Comparison of ENCODE assay signal across 9 cellular contexts in genomic region chr11:74950374-74950969, GRCh38. TPM values are rescaled to one million over a fixed set of nuclear protein-coding genes. Genes with fewer than 3 reads are reported as not detected.
DNase-seq lines count a peak whose midpoint lies in the region; ATAC-seq and TF ChIP-seq lines count a peak whose summit lies in the region.
"Had no signal": no experiment of that assay in that cellular context is flagged by ENCODE, and none has a peak within 500 bp of the region (broad histone marks: within the 10 kb centered on the region; RNA-seq: fewer than 3 reads in every experiment).

No MANE protein-coding gene starts in this region.

- peaks cover 26% of the 10 kb centered on the region for H3K4me1 ChIP-seq in testis

- CTCF ChIA-PET in BJ (lab: Yijun Ruan, JAX) = interaction anchor here (1.9 kb wide), 1 partner anchor 81 kb away, joined by 5 read pairs; no protein-coding TSS in a partner anchor

- ATAC-seq in natural killer cell (no peak), GM18511 (IDR thresholded peaks at IDR 0.05; ENCODE audit: unreplicated experiment) (no peak)

- H3K36me3 Mint-ChIP-seq in IgD-negative memory B cell = peaks cover 9% of the 10 kb centered on the region
- no peaks in the 10 kb centered on the region for H3K36me3 Mint-ChIP-seq in natural killer cell

- H3K4me3 ChIP-seq in BJ (ENCODE audit: low read depth, low read length) = peak overlapping the region; percentile 60
- H3K4me3 ChIP-seq in choroid plexus epithelial cell (ENCODE audit: low read depth, low read length) = peak overlapping the region; percentile 96
- H3K4me3 ChIP-seq in testis = no peak overlapping the region

- intact Hi-C loops in natural killer cell (cut with micrococcal nuclease) (no loop called here), testis (cut with DNase I; ENCODE audit: low total_unique reads) (no loop called here)

- H3K4me1 Mint-ChIP-seq in IgD-negative memory B cell = peaks cover 49 to 59% (median 55%) of the 10 kb centered on the region in 3 donors
- H3K4me1 Mint-ChIP-seq in natural killer cell = peaks cover 65 to 69% of the 10 kb centered on the region in 2 donors

- DNase-seq in BJ (ENCODE audit: low read depth) (no peak), choroid plexus epithelial cell (ENCODE audit: low read depth) (no peak), natural killer cell (no peak), testis (no peak), C1 segment of cervical spinal cord (lab: John Stamatoyannopoulos, UW) (no peak)
- no peak for DNase-seq in stimulated activated CD4-positive, alpha-beta T cell treated with anti-CD3 and anti-CD28 coated beads, Interleukin-15, amount 100 ng/mL, for 24 hours
- DNase-seq: SHP77 treated with DMSO at 0.1 percent for 48 hours had no signal

- 55 to 59% methylated on average over 2 of the region's 2 CpGs for WGBS in testis, 2 donors

- POLR2A ChIA-PET in BJ (lab: Charles Lee) = no interaction called here

- no peaks in the 10 kb centered on the region for H3K27me3 Mint-ChIP-seq in IgD-negative memory B cell
- H3K27me3 Mint-ChIP-seq in natural killer cell (ENCODE audit: low read depth in 2 of 2) = no peaks in the 10 kb centered on the region

- no peaks in the 10 kb centered on the region for H3K9me3 ChIP-seq in testis

- H3K4me3 Mint-ChIP-seq in IgD-negative memory B cell = peak overlapping the region; percentile 95 to 98 (median 97)
- H3K4me3 Mint-ChIP-seq in natural killer cell = peak overlapping the region; percentile 99

- H3K36me3 ChIP-seq in BJ (ENCODE audit: control insufficient read depth, insufficient read depth, low read length) = 0 out of 2 replicates have a peak, but pooled peaks cover 1% of the 10 kb centered on the region
- no peaks in the 10 kb centered on the region for H3K36me3 ChIP-seq in testis (ENCODE audit: low read depth, missing control alignments)

- peak overlapping the region; percentile 95 to 99 (median 98) for H3K27ac Mint-ChIP-seq in IgD-negative memory B cell
- peak overlapping the region; percentile 97 for H3K27ac Mint-ChIP-seq in natural killer cell

- TF ChIP-seq POLR2A in testis (IDR thresholded peaks at IDR 0.05) = no peak

- no peaks in the 10 kb centered on the region for H3K27me3 ChIP-seq in BJ (ENCODE audit: control insufficient read depth, insufficient read depth, low read length)
- no peaks in the 10 kb centered on the region for H3K27me3 ChIP-seq in testis

- H3K9me3 Mint-ChIP-seq in IgD-negative memory B cell (no peaks in the 10 kb centered on the region), natural killer cell (no peaks in the 10 kb centered on the region)

- TF ChIP-seq CTCF in BJ (IDR thresholded peaks at IDR 0.05; ENCODE audit: insufficient read depth, low read depth, low read length) = no peak
- no peak for TF ChIP-seq CTCF in choroid plexus epithelial cell (conservative IDR thresholded peaks at IDR 0.05; ENCODE audit: low read depth, low read length)
- TF ChIP-seq CTCF in natural killer cell (IDR thresholded peaks at IDR 0.05) = no peak
- no peak for TF ChIP-seq CTCF in testis (IDR thresholded peaks at IDR 0.05)

- no peak overlapping the region for H3K27ac ChIP-seq in testis

RNA-seq across cellular contexts. Expression of gene SPCS2, which starts 1.4 kb away (rescaled TPM):
- polyA plus RNA-seq in BJ (2011; rRNA removed) = 68.3 and 160 TPM in 2 replicates
- polyA minus RNA-seq in BJ (2011; rRNA and poly(A)+ RNA removed) = 26.1 and 55.0 TPM in 2 replicates
- polyA plus RNA-seq in IgD-negative memory B cell = 322 TPM
- 100 to 1,000 TPM in 2 of 3 donors, 10 to 100 TPM in 1; 76.9 to 117 (median 106) TPM for total RNA-seq in natural killer cell
- total RNA-seq in testis = 10 to 100 TPM; 37.0 to 61.1 TPM
- 152 TPM for polyA plus RNA-seq in testis (ENCODE audit: insufficient read depth, low read depth, low replicate concordance)

RNA-seq across cellular contexts. Expression of gene XRRA1, which starts 1.6 kb away (rescaled TPM):
- polyA plus RNA-seq in BJ (2011; rRNA removed) = 6.4 and 6.8 TPM in 2 replicates
- 7.7 and 19.0 TPM in 2 replicates for polyA minus RNA-seq in BJ (2011; rRNA and poly(A)+ RNA removed)
- 4.8 TPM for polyA plus RNA-seq in IgD-negative memory B cell
- total RNA-seq in natural killer cell = 10 to 100 TPM; 12.7 to 14.3 (median 14.3) TPM
- 10 to 100 TPM; 58.4 to 74.0 TPM for total RNA-seq in testis
- 137 TPM for polyA plus RNA-seq in testis (ENCODE audit: insufficient read depth, low read depth, low replicate concordance)

RNA-seq across cellular contexts. Expression of gene NEU3, which starts 38.3 kb away (rescaled TPM):
- 4.8 and 7.5 TPM in 2 replicates for polyA plus RNA-seq in BJ (2011; rRNA removed)
- 10.5 and 11.3 TPM in 2 replicates for polyA minus RNA-seq in BJ (2011; rRNA and poly(A)+ RNA removed)
- 0.89 TPM for polyA plus RNA-seq in IgD-negative memory B cell
- total RNA-seq in natural killer cell = 10 to 100 TPM; 16.9 to 24.3 (median 17.5) TPM
- total RNA-seq in testis = 10 to 100 TPM; 25.8 to 41.5 TPM
- polyA plus RNA-seq in testis (ENCODE audit: insufficient read depth, low read depth, low replicate concordance) = 29.3 TPM

Comparison
In these comparisons a context has a peak if more than half of its experiments do, and no peak if none do; other contexts are left out.
1. H3K4me3 ChIP-seq: peak in BJ (single experiment) and choroid plexus epithelial cell (single experiment); none in testis (0 of 2).
2. RNA of gene XRRA1, which starts 1.6 kb away (polyA plus RNA-seq): 137 TPM in testis (single experiment); 6.4 to 6.8 TPM in BJ and 4.8 TPM in IgD-negative memory B cell (single experiment); every median in the first group is over 10 times any median in the second.